In the genomic region with DNA sequence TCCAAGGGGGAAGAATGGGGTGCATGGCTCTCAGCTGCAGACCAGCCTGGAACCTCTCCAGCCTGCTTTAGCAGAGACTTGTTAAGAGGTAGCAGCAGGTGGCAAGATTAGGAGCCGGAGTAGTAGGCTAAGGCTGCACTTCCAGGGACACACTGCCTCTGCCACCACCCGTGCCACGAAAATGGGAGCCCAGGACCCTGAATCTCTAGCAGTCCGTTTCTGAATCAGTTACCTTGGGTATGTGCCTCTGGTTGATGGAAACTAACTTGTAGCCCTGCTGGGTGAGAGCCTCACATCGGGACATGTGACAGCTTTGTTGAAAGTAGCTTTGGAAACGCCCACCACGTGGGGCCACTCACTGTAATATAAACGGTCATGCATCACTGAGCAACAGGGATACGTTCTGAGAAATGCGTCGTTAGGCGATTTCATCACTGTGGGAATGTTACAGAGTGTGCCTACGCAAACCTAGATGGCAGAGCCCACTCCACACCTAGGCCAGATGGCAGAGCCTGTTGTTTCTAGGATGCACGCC, we compare ENCODE assay signal across 15 cellular contexts. TPM values are rescaled to one million over a fixed set of nuclear protein-coding genes. Genes with fewer than 3 reads are reported as not detected.
DNase-seq lines count a peak whose midpoint lies in the region; ATAC-seq and TF ChIP-seq lines count a peak whose summit lies in the region.
"Had no signal": no experiment of that assay in that cellular context is flagged by ENCODE, and none has a peak within 500 bp of the region (broad histone marks: within the 10 kb centered on the region; RNA-seq: fewer than 3 reads in every experiment).

No MANE protein-coding gene starts in this region.

- no peak for ATAC-seq in GM21786 (IDR thresholded peaks at IDR 0.05; ENCODE audit: unreplicated experiment)
- ATAC-seq in stimulated activated effector memory CD8-positive, alpha-beta T cell treated with anti-CD3 and anti-CD28 coated beads, Interleukin-12 subunit alpha, Interleukin-12 subunit beta, amount 100 ng/mL, for 72 hours, result no peak
- ATAC-seq: activated T-cell treated with anti-CD3 and anti-CD28 coated beads, Interleukin-2, amount 50 U/mL, for 72 hours had no signal

- no peaks in the 10 kb centered on the region for H3F3A ChIP-seq in MM.1S (ENCODE audit: insufficient read depth, low read length)

- H3K9me3 Mint-ChIP-seq in stimulated activated effector memory CD8-positive, alpha-beta T cell treated with anti-CD3 and anti-CD28 coated beads, Interleukin-12 subunit alpha, Interleukin-12 subunit beta, amount 100 ng/mL, for 72 hours, result no peaks in the 10 kb centered on the region
- H3K9me3 Mint-ChIP-seq: activated T-cell treated with anti-CD3 and anti-CD28 coated beads, Interleukin-2, amount 50 U/mL, for 72 hours; central memory CD8-positive, alpha-beta T cell had no signal

- H3K9me3 ChIP-seq in spleen (no peaks in the 10 kb centered on the region), MM.1S (replicated peaks; ENCODE audit: insufficient read depth, low read length) (no peaks in the 10 kb centered on the region)

- TF ChIP-seq CTCF in epithelial cell of esophagus (IDR thresholded peaks at IDR 0.05; ENCODE audit: insufficient read depth, low read depth, low read length, missing control alignments) (no peak), spleen (IDR thresholded peaks at IDR 0.05 in 8 of 11, conservative IDR thresholded peaks at IDR 0.05 in 3 of 11) (no peak), MM.1S (IDR thresholded peaks at IDR 0.05; ENCODE audit: low read length) (no peak)

- H3K4me1 Mint-ChIP-seq in stimulated activated effector memory CD8-positive, alpha-beta T cell treated with anti-CD3 and anti-CD28 coated beads, Interleukin-12 subunit alpha, Interleukin-12 subunit beta, amount 100 ng/mL, for 72 hours, result peaks cover 32% of the 10 kb centered on the region

- no peak for TF ChIP-seq EP300 in Ishikawa (IDR thresholded peaks at IDR 0.05; ENCODE audit: borderline replicate concordance)

- no peak overlapping the region for H3K27ac ChIP-seq in spleen
- H3K27ac ChIP-seq in MM.1S (ENCODE audit: low read length), result no peak overlapping the region
- H3K27ac ChIP-seq: KMS-11, VCaP had no signal

- no peak overlapping the region for H3K4me3 Mint-ChIP-seq in stimulated activated effector memory CD8-positive, alpha-beta T cell treated with anti-CD3 and anti-CD28 coated beads, Interleukin-12 subunit alpha, Interleukin-12 subunit beta, amount 100 ng/mL, for 72 hours
- H3K4me3 Mint-ChIP-seq: activated T-cell treated with anti-CD3 and anti-CD28 coated beads, Interleukin-2, amount 50 U/mL, for 72 hours; central memory CD8-positive, alpha-beta T cell had no signal

- no peak overlapping the region for H3K9ac ChIP-seq in MM.1S (ENCODE audit: low read length)
- H3K9ac ChIP-seq: KMS-11 had no signal

- peaks cover 0 to 26% (median 2%) of the 10 kb centered on the region in 6 donors for H3K4me1 ChIP-seq in spleen
- no peaks in the 10 kb centered on the region for H3K4me1 ChIP-seq in MM.1S (ENCODE audit: low read length)

- no peak overlapping the region for H2AFZ ChIP-seq in MM.1S (ENCODE audit: low read length)

- 68 to 75% (median 74%) methylated on average over 14 of the region's 14 CpGs for WGBS in spleen, 5 donors

- DNase-seq in NCI-H345 (lab: John Stamatoyannopoulos, UW), result peak; percentile 76
- peak; percentile 50 for DNase-seq in epithelial cell of esophagus (ENCODE audit: low read depth)
- peak; percentile 53 for DNase-seq in spleen
- DNase-seq in stimulated activated effector memory CD8-positive, alpha-beta T cell treated with anti-CD3 and anti-CD28 coated beads, Interleukin-12 subunit alpha, Interleukin-12 subunit beta, amount 100 ng/mL, for 72 hours (ENCODE audit: low spot score in 2 of 2), result no peak
- DNase-seq in MM.1S, result no peak
- DNase-seq: activated T-cell treated with anti-CD3 and anti-CD28 coated beads, Interleukin-2, amount 50 U/mL, for 72 hours; mammary epithelial cell had no signal

- H3K4me2 ChIP-seq in MM.1S (ENCODE audit: low read depth, low read length), result no peak overlapping the region
- H3K4me2 ChIP-seq: KMS-11 had no signal

- H3K4me3 ChIP-seq in epithelial cell of esophagus (ENCODE audit: low read length), result no peak overlapping the region
- H3K4me3 ChIP-seq in spleen, result no peak overlapping the region
- no peak overlapping the region for H3K4me3 ChIP-seq in MM.1S (ENCODE audit: low read length)

- no peak for TF ChIP-seq RAD21 in Ishikawa (IDR thresholded peaks at IDR 0.05; ENCODE audit: low read depth)

- no peak for TF ChIP-seq POLR2A in spleen (IDR thresholded peaks at IDR 0.05)

- H3K36me3 Mint-ChIP-seq in stimulated activated effector memory CD8-positive, alpha-beta T cell treated with anti-CD3 and anti-CD28 coated beads, Interleukin-12 subunit alpha, Interleukin-12 subunit beta, amount 100 ng/mL, for 72 hours, result no peaks in the 10 kb centered on the region

- H3K9me2 ChIP-seq in MM.1S (replicated peaks; ENCODE audit: insufficient read depth, low read length), result no peaks in the 10 kb centered on the region

- intact Hi-C loops in spleen (cut with DNase I; ENCODE audit: low total_unique reads), result no loop called here

- H3K79me2 ChIP-seq in MM.1S (ENCODE audit: low read length), result no peaks in the 10 kb centered on the region

- H3K27me3 ChIP-seq in spleen (replicated peaks in 1 of 7), result peaks cover 0 to 26% (median 0%) of the 10 kb centered on the region in 7 donors
- peaks cover 13% of the 10 kb centered on the region for H3K27me3 ChIP-seq in MM.1S (replicated peaks; ENCODE audit: insufficient read depth, low read length)

- no peaks in the 10 kb centered on the region for H4K20me1 ChIP-seq in MM.1S (ENCODE audit: insufficient read depth, low read length)

- H3K36me3 ChIP-seq in spleen (no peaks in the 10 kb centered on the region), MM.1S (replicated peaks; ENCODE audit: insufficient read depth, low read length) (no peaks in the 10 kb centered on the region)

- no peak overlapping the region for H3K27ac Mint-ChIP-seq in stimulated activated effector memory CD8-positive, alpha-beta T cell treated with anti-CD3 and anti-CD28 coated beads, Interleukin-12 subunit alpha, Interleukin-12 subunit beta, amount 100 ng/mL, for 72 hours
- H3K27ac Mint-ChIP-seq: activated T-cell treated with anti-CD3 and anti-CD28 coated beads, Interleukin-2, amount 50 U/mL, for 72 hours had no signal

TF ChIP-seq in Ishikawa, 13 proteins besides CTCF, POLR2A, EP300 and RAD21:
- TF ChIP-seq FOXM1 (IDR thresholded peaks at IDR 0.05; ENCODE audit: borderline replicate concordance, low read depth) (no peak), CREB1 (IDR thresholded peaks at IDR 0.05; ENCODE audit: low read depth) (no peak)
- TF ChIP-seq, protein P1, sequence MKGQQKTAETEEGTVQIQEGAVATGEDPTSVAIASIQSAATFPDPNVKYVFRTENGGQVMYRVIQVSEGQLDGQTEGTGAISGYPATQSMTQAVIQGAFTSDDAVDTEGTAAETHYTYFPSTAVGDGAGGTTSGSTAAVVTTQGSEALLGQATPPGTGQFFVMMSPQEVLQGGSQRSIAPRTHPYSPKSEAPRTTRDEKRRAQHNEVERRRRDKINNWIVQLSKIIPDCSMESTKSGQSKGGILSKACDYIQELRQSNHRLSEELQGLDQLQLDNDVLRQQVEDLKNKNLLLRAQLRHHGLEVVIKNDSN (IDR thresholded peaks at IDR 0.05), result peak; percentile 81
- TF ChIP-seq, protein P2, sequence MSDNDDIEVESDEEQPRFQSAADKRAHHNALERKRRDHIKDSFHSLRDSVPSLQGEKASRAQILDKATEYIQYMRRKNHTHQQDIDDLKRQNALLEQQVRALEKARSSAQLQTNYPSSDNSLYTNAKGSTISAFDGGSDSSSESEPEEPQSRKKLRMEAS (IDR thresholded peaks at IDR 0.05), result peak; percentile 88
TF ChIP-seq in Ishikawa: peak in this region for 2.

RNA-seq across cellular contexts. Expression of a gene that starts 25.9 kb away (rescaled TPM):
- total RNA-seq in spleen, result 10 to 100 TPM; 26.4 to 63.7 (median 42.7) TPM
- polyA plus RNA-seq in spleen, result 10 to 100 TPM; 18.3 to 32.0 (median 31.4) TPM
- total RNA-seq: activated T-cell treated with anti-CD3 and anti-CD28 coated beads, Interleukin-2, amount 50 U/mL, for 72 hours had no signal

RNA-seq across cellular contexts. Expression of a gene that starts 32.8 kb away (rescaled TPM):
- total RNA-seq in spleen, result not detected
- not detected for polyA plus RNA-seq in spleen
- total RNA-seq: activated T-cell treated with anti-CD3 and anti-CD28 coated beads, Interleukin-2, amount 50 U/mL, for 72 hours; Daoy; RPMI7951; skeletal muscle tissue had no signal
- polyA plus RNA-seq: mammary epithelial cell had no signal

Comparison
In these comparisons a context has a peak if more than half of its experiments do, and no peak if none do; other contexts are left out.
1. DNase-seq: peak in NCI-H345 (single experiment), epithelial cell of esophagus (single experiment) and spleen (single experiment); none in stimulated activated effector memory CD8-positive, alpha-beta T cell treated with anti-CD3 and anti-CD28 coated beads, Interleukin-12 subunit alpha, Interleukin-12 subunit beta, amount 100 ng/mL, for 72 hours (0 of 2) and MM.1S (single experiment).